8 cellular contexts compared by ENCODE assay signal in genomic region chr17:8156174-8156992, GRCh38. TPM values are rescaled to one million over a fixed set of nuclear protein-coding genes. Genes with fewer than 3 reads are reported as not detected.
DNase-seq lines count a peak whose midpoint lies in the region; ATAC-seq and TF ChIP-seq lines count a peak whose summit lies in the region.

No MANE protein-coding gene starts in this region.

- H3K9me3 ChIP-seq in DOHH2 (ENCODE audit: control insufficient read depth, insufficient read depth, low read length) (no peaks in the 10 kb centered on the region), KOPT-K1 (ENCODE audit: insufficient read depth, low read length, poor library complexity, severe bottlenecking) (no peaks in the 10 kb centered on the region), Peyer's patch (no peaks in the 10 kb centered on the region)

- DNase-seq in Peyer's patch, result peak; percentile 99 to 100 (median 100)
- DNase-seq in activated T-helper 1 cell treated with anti-CD3 and anti-CD28 coated beads, Interleukin-12 subunit alpha, Interleukin-12 subunit beta, Interleukin-2, Interleukin-4 antibody, amounts not matched to agents 30 ng/mL and 10 ng/mL and 1 ng/mL, durations not matched to agents 14 hours and 24 hours and 36 hours (ENCODE audit: low spot score), result peak; percentile 100
- DNase-seq in fibroblast of mammary gland (ENCODE audit: low read depth), result peak; percentile 100
- peak; percentile 97 to 100 (median 100) for DNase-seq in naive thymus-derived CD8-positive, alpha-beta T cell
- peak; percentile 99 to 100 (median 100) for DNase-seq in stimulated activated naive CD4-positive, alpha-beta T cell (lab: John Stamatoyannopoulos, UW)

- peaks cover 26% of the 10 kb centered on the region for H3K79me2 ChIP-seq in DOHH2 (ENCODE audit: control insufficient read depth, low read length)

- H3K4me2 ChIP-seq in DOHH2 (ENCODE audit: low read length), result peak overlapping the region; percentile 99

- 0 out of 2 replicates have a peak, but pooled peaks cover under 1% of the 10 kb centered on the region for H4K20me1 ChIP-seq in DOHH2 (ENCODE audit: control insufficient read depth, insufficient read depth, low read depth, low read length)

- intact Hi-C loops in activated T-helper 1 cell treated with anti-CD3 and anti-CD28 coated beads, Interleukin-12 subunit alpha, Interleukin-12 subunit beta, Interleukin-2, Interleukin-4 antibody, amounts not matched to agents 30 ng/mL and 10 ng/mL and 1 ng/mL, durations not matched to agents 14 hours and 24 hours and 36 hours (cut with micrococcal nuclease), result loop anchor here (1.0 to 10.0 kb wide), 13 partner anchors 8 to 1142 kb away; partner anchors contain the start of genes CNTROB, MPDU1, PFAS and RNASEK

- H3K9me2 ChIP-seq in DOHH2 (replicated peaks; ENCODE audit: control insufficient read depth, low read length), result no peaks in the 10 kb centered on the region

- H3K27me3 Mint-ChIP-seq in activated T-helper 1 cell treated with anti-CD3 and anti-CD28 coated beads, Interleukin-12 subunit alpha, Interleukin-12 subunit beta, Interleukin-2, Interleukin-4 antibody, amounts not matched to agents 30 ng/mL and 10 ng/mL and 1 ng/mL, durations not matched to agents 14 hours and 24 hours and 36 hours (ENCODE audit: insufficient read depth), result no peaks in the 10 kb centered on the region
- H3K27me3 Mint-ChIP-seq in naive thymus-derived CD8-positive, alpha-beta T cell, result peaks cover 0 to 2% (median 0%) of the 10 kb centered on the region in 5 donors

- no peak overlapping the region for H3K4me3 Mint-ChIP-seq in activated T-helper 1 cell treated with anti-CD3 and anti-CD28 coated beads, Interleukin-12 subunit alpha, Interleukin-12 subunit beta, Interleukin-2, Interleukin-4 antibody, amounts not matched to agents 30 ng/mL and 10 ng/mL and 1 ng/mL, durations not matched to agents 14 hours and 24 hours and 36 hours
- no peak overlapping the region for H3K4me3 Mint-ChIP-seq in naive thymus-derived CD8-positive, alpha-beta T cell

- peaks cover 56% of the 10 kb centered on the region for H3K4me1 Mint-ChIP-seq in activated T-helper 1 cell treated with anti-CD3 and anti-CD28 coated beads, Interleukin-12 subunit alpha, Interleukin-12 subunit beta, Interleukin-2, Interleukin-4 antibody, amounts not matched to agents 30 ng/mL and 10 ng/mL and 1 ng/mL, durations not matched to agents 14 hours and 24 hours and 36 hours (ENCODE audit: low read depth)
- H3K4me1 Mint-ChIP-seq in naive thymus-derived CD8-positive, alpha-beta T cell, result peaks cover 31 to 70% (median 54%) of the 10 kb centered on the region in 4 donors

- peak overlapping the region; percentile 78 for H3K4me3 ChIP-seq in DOHH2 (ENCODE audit: low read length)
- H3K4me3 ChIP-seq in Peyer's patch, result peak overlapping the region; percentile 54 to 89 (median 64)
- peak overlapping the region; percentile 62 for H3K4me3 ChIP-seq in fibroblast of mammary gland (ENCODE audit: control insufficient read depth, low read depth, low read length)

- H3K27me3 ChIP-seq in DOHH2 (ENCODE audit: control insufficient read depth, low read length) (no peaks in the 10 kb centered on the region), Peyer's patch (no peaks in the 10 kb centered on the region)

- POLR2A ChIA-PET in naive thymus-derived CD8-positive, alpha-beta T cell (lab: Charles Lee), result interaction anchor here (0.5 to 41.9 kb wide), 27 partner anchors 8 to 595 kb away, joined by 3 to 1171 read pairs (median 5); partner anchors contain the start of genes ALOXE3, BORCS6, CTC1 and FXR2

- H3K27ac ChIP-seq in DOHH2 (ENCODE audit: low read depth, low read length) (peak overlapping the region; percentile 65), KOPT-K1 (ENCODE audit: low read depth, low read length, poor library complexity, severe bottlenecking) (peak overlapping the region; percentile 66), Peyer's patch (peak overlapping the region; percentile 91 to 99 (median 99))

- peak; percentile 100 for TF ChIP-seq POLR2A in Peyer's patch (IDR thresholded peaks at IDR 0.05)

- TF ChIP-seq CTCF in DOHH2 (IDR thresholded peaks at IDR 0.05; ENCODE audit: low read depth, low read length, poor library complexity, severe bottlenecking) (peak; percentile 31), Peyer's patch (IDR thresholded peaks at IDR 0.05) (peak in 3 of 6 experiments; percentile 8 to 25 (median 13)), fibroblast of mammary gland (conservative IDR thresholded peaks at IDR 0.05; ENCODE audit: control insufficient read depth, insufficient read depth, low read depth, low read length) (no peak)

- peaks cover 30% of the 10 kb centered on the region for H3K36me3 ChIP-seq in DOHH2 (ENCODE audit: control insufficient read depth, low read length)
- H3K36me3 ChIP-seq in KOPT-K1 (ENCODE audit: insufficient read depth, low read length), result peaks cover 29% of the 10 kb centered on the region
- peaks cover 0 to 19% (median 0%) of the 10 kb centered on the region in 3 donors for H3K36me3 ChIP-seq in Peyer's patch

- H3F3A ChIP-seq in DOHH2 (ENCODE audit: control insufficient read depth, insufficient read depth), result peaks cover 24% of the 10 kb centered on the region

- ATAC-seq in GM21786 (IDR thresholded peaks at IDR 0.05; ENCODE audit: unreplicated experiment), result peak; percentile 69
- ATAC-seq in naive thymus-derived CD8-positive, alpha-beta T cell, result peak; percentile 67 to 71

- H3K4me1 ChIP-seq in DOHH2 (ENCODE audit: control insufficient read depth, low read length), result peaks cover 78% of the 10 kb centered on the region
- H3K4me1 ChIP-seq in Peyer's patch, result peaks cover 2 to 44% (median 27%) of the 10 kb centered on the region in 4 donors

- H3K27ac Mint-ChIP-seq in activated T-helper 1 cell treated with anti-CD3 and anti-CD28 coated beads, Interleukin-12 subunit alpha, Interleukin-12 subunit beta, Interleukin-2, Interleukin-4 antibody, amounts not matched to agents 30 ng/mL and 10 ng/mL and 1 ng/mL, durations not matched to agents 14 hours and 24 hours and 36 hours, result no peak overlapping the region
- no peak overlapping the region for H3K27ac Mint-ChIP-seq in naive thymus-derived CD8-positive, alpha-beta T cell

- H3K9me3 Mint-ChIP-seq in activated T-helper 1 cell treated with anti-CD3 and anti-CD28 coated beads, Interleukin-12 subunit alpha, Interleukin-12 subunit beta, Interleukin-2, Interleukin-4 antibody, amounts not matched to agents 30 ng/mL and 10 ng/mL and 1 ng/mL, durations not matched to agents 14 hours and 24 hours and 36 hours, result no peaks in the 10 kb centered on the region
- peaks cover 0 to 5% (median 0%) of the 10 kb centered on the region in 9 donors for H3K9me3 Mint-ChIP-seq in naive thymus-derived CD8-positive, alpha-beta T cell

- H3K36me3 Mint-ChIP-seq in activated T-helper 1 cell treated with anti-CD3 and anti-CD28 coated beads, Interleukin-12 subunit alpha, Interleukin-12 subunit beta, Interleukin-2, Interleukin-4 antibody, amounts not matched to agents 30 ng/mL and 10 ng/mL and 1 ng/mL, durations not matched to agents 14 hours and 24 hours and 36 hours (ENCODE audit: low read depth), result peaks cover 23% of the 10 kb centered on the region
- H3K36me3 Mint-ChIP-seq in naive thymus-derived CD8-positive, alpha-beta T cell, result peaks cover 3 to 50% (median 10%) of the 10 kb centered on the region in 3 donors

RNA-seq across cellular contexts. Expression of gene PER1, which starts 4.2 kb away (rescaled TPM):
- total RNA-seq in Peyer's patch, result 100 to 1,000 TPM in 3 of 4 donors, 10 to 100 TPM in 1; 67.6 to 143 (median 119) TPM
- 36.9 and 37.4 TPM in 2 replicates for total RNA-seq in activated T-helper 1 cell treated with anti-CD3 and anti-CD28 coated beads, Interleukin-12 subunit alpha, Interleukin-12 subunit beta, Interleukin-2, Interleukin-4 antibody, amounts not matched to agents 30 ng/mL and 10 ng/mL and 1 ng/mL, durations not matched to agents 14 hours and 24 hours and 36 hours
- total RNA-seq in naive thymus-derived CD8-positive, alpha-beta T cell, result 100 to 1,000 TPM; 148 to 153 TPM
- polyA plus RNA-seq in naive thymus-derived CD8-positive, alpha-beta T cell, result 10 to 100 TPM in 2 of 3 donors, 1 to 10 TPM in 1; 6.1 to 11.4 (median 10.7) TPM

RNA-seq across cellular contexts. Expression of gene VAMP2, which starts 6.4 kb away (rescaled TPM):
- 10 to 100 TPM; 10.7 to 40.2 (median 32.4) TPM for total RNA-seq in Peyer's patch
- 54.7 and 55.9 TPM in 2 replicates for total RNA-seq in activated T-helper 1 cell treated with anti-CD3 and anti-CD28 coated beads, Interleukin-12 subunit alpha, Interleukin-12 subunit beta, Interleukin-2, Interleukin-4 antibody, amounts not matched to agents 30 ng/mL and 10 ng/mL and 1 ng/mL, durations not matched to agents 14 hours and 24 hours and 36 hours
- total RNA-seq in naive thymus-derived CD8-positive, alpha-beta T cell, result 100 to 1,000 TPM; 219 to 238 TPM
- 10 to 100 TPM; 50.4 to 84.2 (median 64.4) TPM for polyA plus RNA-seq in naive thymus-derived CD8-positive, alpha-beta T cell

RNA-seq across cellular contexts. Expression of gene TMEM107, which starts 19.8 kb away (rescaled TPM):
- total RNA-seq in Peyer's patch, result 10 to 100 TPM in 3 of 4 donors, 1 to 10 TPM in 1; 6.5 to 27.2 (median 16.4) TPM
- 19.3 and 20.8 TPM in 2 replicates for total RNA-seq in activated T-helper 1 cell treated with anti-CD3 and anti-CD28 coated beads, Interleukin-12 subunit alpha, Interleukin-12 subunit beta, Interleukin-2, Interleukin-4 antibody, amounts not matched to agents 30 ng/mL and 10 ng/mL and 1 ng/mL, durations not matched to agents 14 hours and 24 hours and 36 hours
- 10 to 100 TPM; 17.2 to 19.4 TPM for total RNA-seq in naive thymus-derived CD8-positive, alpha-beta T cell
- polyA plus RNA-seq in naive thymus-derived CD8-positive, alpha-beta T cell, result 10 to 100 TPM; 36.4 to 55.3 (median 41.9) TPM

RNA-seq across cellular contexts. Expression of gene HES7, which starts 32.5 kb away (rescaled TPM):
- total RNA-seq in Peyer's patch, result not detected
- total RNA-seq in activated T-helper 1 cell treated with anti-CD3 and anti-CD28 coated beads, Interleukin-12 subunit alpha, Interleukin-12 subunit beta, Interleukin-2, Interleukin-4 antibody, amounts not matched to agents 30 ng/mL and 10 ng/mL and 1 ng/mL, durations not matched to agents 14 hours and 24 hours and 36 hours, result 0.88 and 1.8 TPM in 2 replicates
- total RNA-seq in naive thymus-derived CD8-positive, alpha-beta T cell, result under 1 TPM in 1 of 2 experiments, not detected in 1; 0.30 TPM
- not detected for polyA plus RNA-seq in naive thymus-derived CD8-positive, alpha-beta T cell

RNA-seq across cellular contexts. Expression of gene BORCS6, which starts 33.6 kb away (rescaled TPM):
- 10 to 100 TPM; 12.6 to 22.6 (median 17.9) TPM for total RNA-seq in Peyer's patch
- total RNA-seq in activated T-helper 1 cell treated with anti-CD3 and anti-CD28 coated beads, Interleukin-12 subunit alpha, Interleukin-12 subunit beta, Interleukin-2, Interleukin-4 antibody, amounts not matched to agents 30 ng/mL and 10 ng/mL and 1 ng/mL, durations not matched to agents 14 hours and 24 hours and 36 hours, result 6.3 and 6.7 TPM in 2 replicates
- total RNA-seq in naive thymus-derived CD8-positive, alpha-beta T cell, result 10 to 100 TPM; 15.1 to 15.5 TPM
- 10 to 100 TPM; 16.1 to 22.6 (median 16.9) TPM for polyA plus RNA-seq in naive thymus-derived CD8-positive, alpha-beta T cell

Comparison
In these comparisons a context has a peak if more than half of its experiments do, and no peak if none do; other contexts are left out.
1. Peak in every context shown above with its lines: DNase-seq, ATAC-seq, H3K4me3 ChIP-seq and H3K27ac ChIP-seq.